In genomic region chr4:129144755-129145206, GRCh38 we compare ENCODE assay signal across 18 cellular contexts.
"Had no signal": no experiment of that assay in that cellular context is flagged by ENCODE, and none has a peak within 500 bp of the region (broad histone marks: within the 10 kb centered on the region; RNA-seq: fewer than 3 reads in every experiment).

No MANE protein-coding gene starts in this region.

- H3K4me3 Mint-ChIP-seq: activated CD4-positive, alpha-beta memory T cell treated with anti-CD3 and anti-CD28 coated beads for 36 hours; activated CD8-positive, alpha-beta memory T cell treated with anti-CD3 and anti-CD28 coated beads, Interleukin-2, amount 10 ng/mL, durations not matched to agents 7 days and 5 days; activated naive CD4-positive, alpha-beta T cell treated with anti-CD3 and anti-CD28 coated beads for 36 hours; activated naive CD8-positive, alpha-beta T cell treated with anti-CD3 and anti-CD28 coated beads, Interleukin-2, amount 50 U/mL, for 24 hours; brain; naive thymus-derived CD8-positive, alpha-beta T cell had no signal

- H2AFZ ChIP-seq: hepatocyte had no signal

- DNase-seq: activated CD4-positive, alpha-beta memory T cell treated with anti-CD3 and anti-CD28 coated beads for 36 hours; activated CD4-positive, alpha-beta T cell treated with anti-CD3 and anti-CD28 coated beads for 4 hours; activated CD8-positive, alpha-beta memory T cell treated with anti-CD3 and anti-CD28 coated beads, Interleukin-2, amount 10 ng/mL, durations not matched to agents 7 days and 5 days; activated naive CD4-positive, alpha-beta T cell treated with anti-CD3 and anti-CD28 coated beads for 36 hours; activated naive CD8-positive, alpha-beta T cell treated with anti-CD3 and anti-CD28 coated beads, Interleukin-2, amount 50 U/mL, for 24 hours; anterior cingulate cortex; central memory CD4-positive, alpha-beta T cell; left cardiac atrium; mesendoderm; naive thymus-derived CD8-positive, alpha-beta T cell; stimulated activated CD4-positive, alpha-beta T cell treated with anti-CD3 and anti-CD28 coated beads, Interleukin-2, amount 100 ng/mL, for 24 hours; stimulated activated naive CD4-positive, alpha-beta T cell treated with Interleukin-2 at 50 U/mL for 16 hours; T-helper 2 cell; thyroid gland had no signal

- H3K36me3 Mint-ChIP-seq: activated CD4-positive, alpha-beta memory T cell treated with anti-CD3 and anti-CD28 coated beads for 36 hours; activated CD8-positive, alpha-beta memory T cell treated with anti-CD3 and anti-CD28 coated beads, Interleukin-2, amount 10 ng/mL, durations not matched to agents 7 days and 5 days; brain; naive thymus-derived CD8-positive, alpha-beta T cell had no signal

- ATAC-seq: activated CD8-positive, alpha-beta memory T cell treated with anti-CD3 and anti-CD28 coated beads, Interleukin-2, amount 10 ng/mL, durations not matched to agents 7 days and 5 days; activated naive CD8-positive, alpha-beta T cell treated with anti-CD3 and anti-CD28 coated beads, Interleukin-2, amount 50 U/mL, for 24 hours; esophagus mucosa; left cardiac atrium; naive thymus-derived CD8-positive, alpha-beta T cell had no signal

- H3K4me3 ChIP-seq: hepatocyte, thyroid gland had no signal

- H3K9me3 Mint-ChIP-seq: activated CD4-positive, alpha-beta memory T cell treated with anti-CD3 and anti-CD28 coated beads for 36 hours; activated naive CD4-positive, alpha-beta T cell treated with anti-CD3 and anti-CD28 coated beads for 36 hours; activated naive CD8-positive, alpha-beta T cell treated with anti-CD3 and anti-CD28 coated beads, Interleukin-2, amount 50 U/mL, for 24 hours; brain; naive thymus-derived CD8-positive, alpha-beta T cell had no signal

- H3K27ac Mint-ChIP-seq: activated CD4-positive, alpha-beta memory T cell treated with anti-CD3 and anti-CD28 coated beads for 36 hours; activated CD8-positive, alpha-beta memory T cell treated with anti-CD3 and anti-CD28 coated beads, Interleukin-2, amount 10 ng/mL, durations not matched to agents 7 days and 5 days; activated naive CD4-positive, alpha-beta T cell treated with anti-CD3 and anti-CD28 coated beads for 36 hours; activated naive CD8-positive, alpha-beta T cell treated with anti-CD3 and anti-CD28 coated beads, Interleukin-2, amount 50 U/mL, for 24 hours; brain; naive thymus-derived CD8-positive, alpha-beta T cell had no signal

- H3K27me3 Mint-ChIP-seq: brain had no signal

- H3K27ac ChIP-seq: hepatocyte, thyroid gland, VCaP had no signal

- H3K79me2 ChIP-seq: hepatocyte had no signal

- H3K4me1 ChIP-seq: thyroid gland had no signal

- H3K9me3 ChIP-seq: thyroid gland had no signal

- H3K27me3 ChIP-seq: hepatocyte, thyroid gland had no signal

- H3K36me3 ChIP-seq: thyroid gland had no signal

- H3K4me1 Mint-ChIP-seq: activated CD8-positive, alpha-beta memory T cell treated with anti-CD3 and anti-CD28 coated beads, Interleukin-2, amount 10 ng/mL, durations not matched to agents 7 days and 5 days; activated naive CD8-positive, alpha-beta T cell treated with anti-CD3 and anti-CD28 coated beads, Interleukin-2, amount 50 U/mL, for 24 hours; naive thymus-derived CD8-positive, alpha-beta T cell had no signal
